In genomic region chr17:7851438-7852261, GRCh38 we compare ENCODE assay signal across 1 cellular context.
TF ChIP-seq lines count a peak whose summit lies in the region.

No MANE protein-coding gene starts in this region.

TF ChIP-seq in GM12878, 131 proteins besides CTCF, POLR2A, EP300 and RAD21 (continues in another document):
- TF ChIP-seq ZNF217 (IDR thresholded peaks at IDR 0.05) (no peak), IRF3 (IDR thresholded peaks at IDR 0.05) (peak; percentile 56; the same call in 1 of the 2 replicates), ZNF592 (IDR thresholded peaks at IDR 0.05) (no peak), SPI1 (IDR thresholded peaks at IDR 0.05; ENCODE audit: borderline replicate concordance, insufficient read depth, low read depth, low read length) (peak; percentile 56; the same call in 1 of the 2 replicates), E2F4 (IDR thresholded peaks at IDR 0.05; ENCODE audit: low read depth, low read length) (no peak), GATAD2B (conservative IDR thresholded peaks at IDR 0.05; ENCODE audit: low read depth) (peak; percentile 82), BACH1 (IDR thresholded peaks at IDR 0.05; ENCODE audit: borderline replicate concordance) (peak; percentile 64), YY1 (IDR thresholded peaks at IDR 0.05; ENCODE audit: low read depth, low read length) (peak; percentile 80; the same call in 1 of the 2 replicates), PAX5 (IDR thresholded peaks at IDR 0.05; ENCODE audit: borderline replicate concordance, low read depth, low read length) (peak; percentile 41; the same call in 1 of the 2 replicates), FOXK2 (IDR thresholded peaks at IDR 0.05) (peak; percentile 73), KDM1A (IDR thresholded peaks at IDR 0.05; ENCODE audit: borderline replicate concordance) (no peak), SIN3A (IDR thresholded peaks at IDR 0.05; ENCODE audit: low read depth, low read length) (no peak; the same call in 1 of the 2 replicates), KAT2A (conservative IDR thresholded peaks at IDR 0.05; ENCODE audit: control insufficient read depth, low read depth, low read length) (no peak), NBN (IDR thresholded peaks at IDR 0.05) (no peak), STAT1 (conservative IDR thresholded peaks at IDR 0.05) (0 out of 2 replicates have a peak, but pooled peaks have one; percentile 79), ZNF384 (IDR thresholded peaks at IDR 0.05; ENCODE audit: borderline replicate concordance, low read depth, low read length) (no peak), MTA3 (IDR thresholded peaks at IDR 0.05; ENCODE audit: borderline replicate concordance, low read length) (no peak), TCF12 (IDR thresholded peaks at IDR 0.05; ENCODE audit: low read depth, low read length) (0 out of 2 replicates have a peak, but pooled peaks have one; percentile 70), ZBED1 (IDR thresholded peaks at IDR 0.05; ENCODE audit: borderline replicate concordance) (no peak), CEBPB (IDR thresholded peaks at IDR 0.05; ENCODE audit: borderline replicate concordance in 1 of 2, low read depth in 2 of 2, low read length in 2 of 2) (no peak), MTA2 (IDR thresholded peaks at IDR 0.05; ENCODE audit: low read depth) (no peak), CBX5 (IDR thresholded peaks at IDR 0.05; ENCODE audit: low read depth) (no peak), PRDM15 (CRISPR knock-in tag; IDR thresholded peaks at IDR 0.05) (no peak), SMAD5 (IDR thresholded peaks at IDR 0.05; ENCODE audit: low read depth) (no peak), YBX1 (IDR thresholded peaks at IDR 0.05) (no peak), ASH2L (IDR thresholded peaks at IDR 0.05; ENCODE audit: borderline replicate concordance, low read depth) (no peak), NR2F1 (conservative IDR thresholded peaks at IDR 0.05) (no peak), SUZ12 (IDR thresholded peaks at IDR 0.05; ENCODE audit: unreplicated experiment) (no peak), NR2C1 (IDR thresholded peaks at IDR 0.05) (no peak), EED (IDR thresholded peaks at IDR 0.05; ENCODE audit: low read depth) (no peak), NRF1 (conservative IDR thresholded peaks at IDR 0.05; ENCODE audit: low read depth, low read length) (no peak), IKZF1 (conservative IDR thresholded peaks at IDR 0.05) (no peak; the same call in 1 of the 2 replicates), CHD1 (IDR thresholded peaks at IDR 0.05; ENCODE audit: low read depth, low read length) (no peak), ZBTB33 (IDR thresholded peaks at IDR 0.05) (peak; percentile 54; the same call in 1 of the 2 replicates), STAT3 (IDR thresholded peaks at IDR 0.05; ENCODE audit: low read depth, low read length) (no peak), JUND (IDR thresholded peaks at IDR 0.05; ENCODE audit: low read depth, low read length) (no peak), SREBF2 (IDR thresholded peaks at IDR 0.05; ENCODE audit: low read length) (no peak), TARDBP (IDR thresholded peaks at IDR 0.05; ENCODE audit: borderline replicate concordance) (no peak)
- TF ChIP-seq, protein P1, sequence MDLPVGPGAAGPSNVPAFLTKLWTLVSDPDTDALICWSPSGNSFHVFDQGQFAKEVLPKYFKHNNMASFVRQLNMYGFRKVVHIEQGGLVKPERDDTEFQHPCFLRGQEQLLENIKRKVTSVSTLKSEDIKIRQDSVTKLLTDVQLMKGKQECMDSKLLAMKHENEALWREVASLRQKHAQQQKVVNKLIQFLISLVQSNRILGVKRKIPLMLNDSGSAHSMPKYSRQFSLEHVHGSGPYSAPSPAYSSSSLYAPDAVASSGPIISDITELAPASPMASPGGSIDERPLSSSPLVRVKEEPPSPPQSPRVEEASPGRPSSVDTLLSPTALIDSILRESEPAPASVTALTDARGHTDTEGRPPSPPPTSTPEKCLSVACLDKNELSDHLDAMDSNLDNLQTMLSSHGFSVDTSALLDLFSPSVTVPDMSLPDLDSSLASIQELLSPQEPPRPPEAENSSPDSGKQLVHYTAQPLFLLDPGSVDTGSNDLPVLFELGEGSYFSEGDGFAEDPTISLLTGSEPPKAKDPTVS (IDR thresholded peaks at IDR 0.05; ENCODE audit: low read depth, low read length) = 0 out of 2 replicates have a peak, but pooled peaks have one; percentile 26
- TF ChIP-seq, protein P2, sequence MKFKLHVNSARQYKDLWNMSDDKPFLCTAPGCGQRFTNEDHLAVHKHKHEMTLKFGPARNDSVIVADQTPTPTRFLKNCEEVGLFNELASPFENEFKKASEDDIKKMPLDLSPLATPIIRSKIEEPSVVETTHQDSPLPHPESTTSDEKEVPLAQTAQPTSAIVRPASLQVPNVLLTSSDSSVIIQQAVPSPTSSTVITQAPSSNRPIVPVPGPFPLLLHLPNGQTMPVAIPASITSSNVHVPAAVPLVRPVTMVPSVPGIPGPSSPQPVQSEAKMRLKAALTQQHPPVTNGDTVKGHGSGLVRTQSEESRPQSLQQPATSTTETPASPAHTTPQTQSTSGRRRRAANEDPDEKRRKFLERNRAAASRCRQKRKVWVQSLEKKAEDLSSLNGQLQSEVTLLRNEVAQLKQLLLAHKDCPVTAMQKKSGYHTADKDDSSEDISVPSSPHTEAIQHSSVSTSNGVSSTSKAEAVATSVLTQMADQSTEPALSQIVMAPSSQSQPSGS (IDR thresholded peaks at IDR 0.05; ENCODE audit: low read length) = no peak
- TF ChIP-seq, protein P3, sequence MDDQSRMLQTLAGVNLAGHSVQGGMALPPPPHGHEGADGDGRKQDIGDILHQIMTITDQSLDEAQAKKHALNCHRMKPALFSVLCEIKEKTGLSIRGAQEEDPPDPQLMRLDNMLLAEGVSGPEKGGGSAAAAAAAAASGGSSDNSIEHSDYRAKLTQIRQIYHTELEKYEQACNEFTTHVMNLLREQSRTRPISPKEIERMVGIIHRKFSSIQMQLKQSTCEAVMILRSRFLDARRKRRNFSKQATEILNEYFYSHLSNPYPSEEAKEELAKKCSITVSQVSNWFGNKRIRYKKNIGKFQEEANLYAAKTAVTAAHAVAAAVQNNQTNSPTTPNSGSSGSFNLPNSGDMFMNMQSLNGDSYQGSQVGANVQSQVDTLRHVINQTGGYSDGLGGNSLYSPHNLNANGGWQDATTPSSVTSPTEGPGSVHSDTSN (IDR thresholded peaks at IDR 0.05; ENCODE audit: insufficient replicate concordance, low read depth, low read length) = no peak
- TF ChIP-seq, protein P4, sequence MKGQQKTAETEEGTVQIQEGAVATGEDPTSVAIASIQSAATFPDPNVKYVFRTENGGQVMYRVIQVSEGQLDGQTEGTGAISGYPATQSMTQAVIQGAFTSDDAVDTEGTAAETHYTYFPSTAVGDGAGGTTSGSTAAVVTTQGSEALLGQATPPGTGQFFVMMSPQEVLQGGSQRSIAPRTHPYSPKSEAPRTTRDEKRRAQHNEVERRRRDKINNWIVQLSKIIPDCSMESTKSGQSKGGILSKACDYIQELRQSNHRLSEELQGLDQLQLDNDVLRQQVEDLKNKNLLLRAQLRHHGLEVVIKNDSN (IDR thresholded peaks at IDR 0.05; ENCODE audit: borderline replicate concordance, extremely low read length, insufficient read depth, low read depth, low read length) = no peak
- TF ChIP-seq, protein P5, sequence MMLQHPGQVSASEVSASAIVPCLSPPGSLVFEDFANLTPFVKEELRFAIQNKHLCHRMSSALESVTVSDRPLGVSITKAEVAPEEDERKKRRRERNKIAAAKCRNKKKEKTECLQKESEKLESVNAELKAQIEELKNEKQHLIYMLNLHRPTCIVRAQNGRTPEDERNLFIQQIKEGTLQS (IDR thresholded peaks at IDR 0.05; ENCODE audit: borderline replicate concordance, extremely low read depth, low read depth, low read length) = no peak
- TF ChIP-seq, protein P6, sequence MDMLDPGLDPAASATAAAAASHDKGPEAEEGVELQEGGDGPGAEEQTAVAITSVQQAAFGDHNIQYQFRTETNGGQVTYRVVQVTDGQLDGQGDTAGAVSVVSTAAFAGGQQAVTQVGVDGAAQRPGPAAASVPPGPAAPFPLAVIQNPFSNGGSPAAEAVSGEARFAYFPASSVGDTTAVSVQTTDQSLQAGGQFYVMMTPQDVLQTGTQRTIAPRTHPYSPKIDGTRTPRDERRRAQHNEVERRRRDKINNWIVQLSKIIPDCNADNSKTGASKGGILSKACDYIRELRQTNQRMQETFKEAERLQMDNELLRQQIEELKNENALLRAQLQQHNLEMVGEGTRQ (IDR thresholded peaks at IDR 0.05; ENCODE audit: borderline replicate concordance, low read depth, low read length) = no peak
- TF ChIP-seq, protein P7, sequence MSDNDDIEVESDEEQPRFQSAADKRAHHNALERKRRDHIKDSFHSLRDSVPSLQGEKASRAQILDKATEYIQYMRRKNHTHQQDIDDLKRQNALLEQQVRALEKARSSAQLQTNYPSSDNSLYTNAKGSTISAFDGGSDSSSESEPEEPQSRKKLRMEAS (IDR thresholded peaks at IDR 0.05; ENCODE audit: low read depth, low read length) = no peak; the same call in 1 of the 2 replicates
